1 cellular context compared by ENCODE assay signal in the genomic region with DNA sequence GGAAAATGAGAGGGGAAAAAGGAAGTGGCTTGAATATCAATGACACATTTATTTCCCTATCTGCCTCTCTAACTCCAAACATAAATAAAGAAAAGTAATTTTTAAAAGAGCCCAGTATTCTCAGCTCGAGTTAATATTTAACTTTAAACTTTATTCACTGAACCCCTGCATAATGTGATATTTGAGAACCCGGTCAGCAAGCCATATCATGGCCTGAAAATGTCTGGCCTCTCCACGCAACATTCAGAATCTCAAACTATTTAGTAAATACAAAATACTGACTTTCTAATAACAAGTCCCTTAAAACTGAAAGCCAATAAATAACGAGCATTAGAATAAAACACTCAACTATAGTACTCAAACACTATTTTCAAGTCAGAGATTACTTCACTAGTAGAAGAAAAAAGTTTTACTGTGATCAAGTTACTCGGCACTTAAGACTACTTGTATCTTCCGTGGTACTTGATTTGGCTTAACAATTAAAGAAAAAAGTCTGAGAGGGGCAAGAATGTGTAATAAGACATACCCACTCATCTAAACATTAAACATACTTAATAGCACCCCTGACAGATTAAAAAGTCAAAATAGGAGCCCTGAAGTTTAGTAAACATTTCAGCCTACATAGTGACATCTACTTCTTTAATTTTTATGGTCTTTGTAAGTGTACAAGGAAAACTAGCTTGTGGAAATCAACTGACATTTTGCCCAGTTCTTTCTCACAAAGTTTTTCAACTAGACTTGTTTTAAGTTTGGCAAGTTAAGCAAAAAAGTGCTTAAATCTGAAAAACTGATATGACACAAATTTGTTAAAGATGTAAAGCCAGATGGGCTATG.
TF ChIP-seq lines count a peak whose summit lies in the region.

No MANE protein-coding gene starts in this region.

TF ChIP-seq in GM23338, 12 proteins besides CTCF, POLR2A, EP300 and RAD21:
- no peak for TF ChIP-seq EZH2phosphoT487 (IDR thresholded peaks at IDR 0.05; ENCODE audit: unreplicated experiment)
- TF ChIP-seq ZNF462 (CRISPR knock-in tag; IDR thresholded peaks at IDR 0.05): no peak
